ENCODE assay signal across 19 cellular contexts in the genomic region with DNA sequence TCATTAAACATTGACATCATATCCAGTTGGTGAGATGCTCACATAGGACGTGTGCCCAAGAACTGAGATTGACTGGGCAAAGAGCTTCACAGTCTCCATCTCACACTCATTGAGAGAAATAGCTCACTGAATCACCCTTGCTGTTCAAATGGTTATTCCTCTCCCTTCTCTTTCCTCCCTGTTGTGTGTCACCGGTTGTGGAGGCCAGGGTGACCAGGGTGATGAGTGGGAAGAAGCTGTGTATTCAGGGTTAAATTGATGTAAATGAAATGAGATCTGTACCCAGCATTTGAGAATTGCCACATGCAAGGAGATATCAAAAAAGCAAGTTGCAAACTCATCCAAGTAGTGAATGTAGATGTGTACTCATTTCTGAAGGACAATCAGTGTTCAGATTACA.
DNase-seq lines count a peak whose midpoint lies in the region; ATAC-seq lines count a peak whose summit lies in the region.
"Had no signal": no experiment of that assay in that cellular context is flagged by ENCODE, and none has a peak within 500 bp of the region (broad histone marks: within the 10 kb centered on the region; RNA-seq: fewer than 3 reads in every experiment).

No MANE protein-coding gene starts in this region.

- peak overlapping the region; percentile 83 for H3K27ac Mint-ChIP-seq in activated T-cell treated with anti-CD3 and anti-CD28 coated beads, Interleukin-2, amount 50 U/mL, for 24 hours
- H3K27ac Mint-ChIP-seq in stimulated activated naive CD8-positive, alpha-beta T cell treated with anti-CD3 and anti-CD28 coated beads, Interleukin-15, amount 100 ng/mL, for 72 hours: no peak overlapping the region
- peak overlapping the region; percentile 41 for H3K27ac Mint-ChIP-seq in stimulated activated naive CD8-positive, alpha-beta T cell treated with anti-CD3 and anti-CD28 coated beads, Interleukin-15, Interleukin-2, amounts not matched to agents 100 ng/mL and 50 ng/mL, for 24 hours
- H3K27ac Mint-ChIP-seq: HFFc6 had no signal

- peak; percentile 38 to 71 for ATAC-seq in activated CD4-positive, CD25-positive, alpha-beta regulatory T cell treated with anti-CD3 and anti-CD28 coated beads, Interleukin-2, amount 50 U/mL, for 24 hours
- peak; percentile 76 for ATAC-seq in stimulated activated naive CD8-positive, alpha-beta T cell treated with anti-CD3 and anti-CD28 coated beads, Interleukin-15, Interleukin-2, amounts not matched to agents 100 U/mL and 50 U/mL, for 24 hours
- no peak for ATAC-seq in stimulated activated naive CD8-positive, alpha-beta T cell treated with anti-CD3 and anti-CD28 coated beads, Interleukin-15, amount 100 ng/mL, for 72 hours
- ATAC-seq in HG03135 (IDR thresholded peaks at IDR 0.05; ENCODE audit: unreplicated experiment): no peak

- H3K4me3 Mint-ChIP-seq in activated T-cell treated with anti-CD3 and anti-CD28 coated beads, Interleukin-2, amount 50 U/mL, for 24 hours: no peak overlapping the region
- no peak overlapping the region for H3K4me3 Mint-ChIP-seq in stimulated activated naive CD8-positive, alpha-beta T cell treated with anti-CD3 and anti-CD28 coated beads, Interleukin-15, amount 100 ng/mL, for 72 hours
- no peak overlapping the region for H3K4me3 Mint-ChIP-seq in stimulated activated naive CD8-positive, alpha-beta T cell treated with anti-CD3 and anti-CD28 coated beads, Interleukin-15, Interleukin-2, amounts not matched to agents 100 ng/mL and 50 ng/mL, for 24 hours
- H3K4me3 Mint-ChIP-seq: HFFc6 had no signal

- H3K36me3 Mint-ChIP-seq in activated T-cell treated with anti-CD3 and anti-CD28 coated beads, Interleukin-2, amount 50 U/mL, for 24 hours (ENCODE audit: low read depth): peaks cover 71% of the 10 kb centered on the region
- H3K36me3 Mint-ChIP-seq in stimulated activated naive CD8-positive, alpha-beta T cell treated with anti-CD3 and anti-CD28 coated beads, Interleukin-15, Interleukin-2, amounts not matched to agents 100 ng/mL and 50 ng/mL, for 24 hours (ENCODE audit: low read depth): peaks cover 39% of the 10 kb centered on the region

- H3K9me3 Mint-ChIP-seq in activated T-cell treated with anti-CD3 and anti-CD28 coated beads, Interleukin-2, amount 50 U/mL, for 24 hours: no peaks in the 10 kb centered on the region
- no peaks in the 10 kb centered on the region for H3K9me3 Mint-ChIP-seq in stimulated activated naive CD8-positive, alpha-beta T cell treated with anti-CD3 and anti-CD28 coated beads, Interleukin-15, amount 100 ng/mL, for 72 hours
- no peaks in the 10 kb centered on the region for H3K9me3 Mint-ChIP-seq in stimulated activated naive CD8-positive, alpha-beta T cell treated with anti-CD3 and anti-CD28 coated beads, Interleukin-15, Interleukin-2, amounts not matched to agents 100 ng/mL and 50 ng/mL, for 24 hours
- H3K9me3 Mint-ChIP-seq: HFFc6 had no signal

- no peaks in the 10 kb centered on the region for H3K27me3 Mint-ChIP-seq in activated T-cell treated with anti-CD3 and anti-CD28 coated beads, Interleukin-2, amount 50 U/mL, for 24 hours
- H3K27me3 Mint-ChIP-seq in stimulated activated naive CD8-positive, alpha-beta T cell treated with anti-CD3 and anti-CD28 coated beads, Interleukin-15, amount 100 ng/mL, for 72 hours: no peaks in the 10 kb centered on the region
- no peaks in the 10 kb centered on the region for H3K27me3 Mint-ChIP-seq in stimulated activated naive CD8-positive, alpha-beta T cell treated with anti-CD3 and anti-CD28 coated beads, Interleukin-15, Interleukin-2, amounts not matched to agents 100 ng/mL and 50 ng/mL, for 24 hours

- H3K4me1 Mint-ChIP-seq in activated T-cell treated with anti-CD3 and anti-CD28 coated beads, Interleukin-2, amount 50 U/mL, for 24 hours (ENCODE audit: low read depth): peaks cover 16% of the 10 kb centered on the region
- H3K4me1 Mint-ChIP-seq in stimulated activated naive CD8-positive, alpha-beta T cell treated with anti-CD3 and anti-CD28 coated beads, Interleukin-15, amount 100 ng/mL, for 72 hours: no peaks in the 10 kb centered on the region
- peaks cover 3% of the 10 kb centered on the region for H3K4me1 Mint-ChIP-seq in stimulated activated naive CD8-positive, alpha-beta T cell treated with anti-CD3 and anti-CD28 coated beads, Interleukin-15, Interleukin-2, amounts not matched to agents 100 ng/mL and 50 ng/mL, for 24 hours (ENCODE audit: low read depth)

- no peak for DNase-seq in activated CD4-positive, CD25-positive, alpha-beta regulatory T cell treated with anti-CD3 and anti-CD28 coated beads, Interleukin-2, amount 50 U/mL, for 72 hours
- no peak for DNase-seq in activated T-cell treated with anti-CD3 and anti-CD28 coated beads, Interleukin-2, amount 50 U/mL, for 24 hours
- no peak for DNase-seq in activated T-cell treated with anti-CD3 and anti-CD28 coated beads for 4 hours
- no peak for DNase-seq in stimulated activated naive CD8-positive, alpha-beta T cell treated with anti-CD3 and anti-CD28 coated beads, Interleukin-15, Interleukin-2, amounts not matched to agents 100 U/mL and 50 U/mL, for 24 hours
- DNase-seq in stimulated activated naive CD8-positive, alpha-beta T cell treated with anti-CD3 and anti-CD28 coated beads, Interleukin-15, amount 100 ng/mL, for 72 hours: no peak
- DNase-seq: AML-193; DND-41; HFFc6; MV-4-11; NCI-H1417; NCI-H187; NCI-H2107; NCI-H510A; NCI-H748 treated with DMSO at 0.1 percent for 48 hours; NK-92 treated with Interleukin-12 subunit alpha and Interleukin-12 subunit beta, amount 100 ng/mL, for 24 hours; Peyer's patch had no signal

Comparison
In these comparisons a context has a peak if more than half of its experiments do, and no peak if none do; other contexts are left out.
1. ATAC-seq: peak in activated CD4-positive, CD25-positive, alpha-beta regulatory T cell treated with anti-CD3 and anti-CD28 coated beads, Interleukin-2, amount 50 U/mL, for 24 hours (2 of 2) and stimulated activated naive CD8-positive, alpha-beta T cell treated with anti-CD3 and anti-CD28 coated beads, Interleukin-15, Interleukin-2, amounts not matched to agents 100 U/mL and 50 U/mL, for 24 hours (single experiment); none in stimulated activated naive CD8-positive, alpha-beta T cell treated with anti-CD3 and anti-CD28 coated beads, Interleukin-15, amount 100 ng/mL, for 72 hours (single experiment) and HG03135 (single experiment).
2. H3K27ac Mint-ChIP-seq: peak in activated T-cell treated with anti-CD3 and anti-CD28 coated beads, Interleukin-2, amount 50 U/mL, for 24 hours (single experiment) and stimulated activated naive CD8-positive, alpha-beta T cell treated with anti-CD3 and anti-CD28 coated beads, Interleukin-15, Interleukin-2, amounts not matched to agents 100 ng/mL and 50 ng/mL, for 24 hours (single experiment); none in stimulated activated naive CD8-positive, alpha-beta T cell treated with anti-CD3 and anti-CD28 coated beads, Interleukin-15, amount 100 ng/mL, for 72 hours (0 of 2).